In the genomic region with DNA sequence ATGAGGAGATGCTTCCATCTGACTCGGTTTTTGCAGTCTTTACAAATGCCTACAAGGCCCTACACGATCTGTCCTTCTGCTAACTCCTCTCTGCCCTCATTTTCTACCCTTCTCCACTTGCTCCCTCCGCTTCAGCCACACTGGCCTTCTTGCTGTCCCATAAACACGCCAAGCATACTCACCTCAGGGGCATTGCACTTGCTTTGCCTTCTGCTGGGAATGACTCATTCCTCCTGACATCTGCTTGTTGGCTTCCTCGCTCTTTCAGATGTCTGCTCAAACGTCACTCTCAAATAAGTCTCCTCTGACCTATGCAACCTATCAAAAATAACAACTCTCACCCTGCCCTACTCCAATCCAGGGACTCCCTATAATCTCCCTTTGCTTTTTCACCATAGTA, we compare ENCODE assay signal across 19 cellular contexts. TPM values are rescaled to one million over a fixed set of nuclear protein-coding genes. Genes with fewer than 3 reads are reported as not detected.
A peak's percentile ranks its signal among the peaks of the same experiment; 100 is the strongest.
DNase-seq lines count a peak whose midpoint lies in the region; ATAC-seq, FAIRE-seq and TF ChIP-seq lines count a peak whose summit lies in the region.
"Had no signal": no experiment of that assay in that cellular context is flagged by ENCODE, and none has a peak within 500 bp of the region (broad histone marks: within the 10 kb centered on the region; RNA-seq: fewer than 3 reads in every experiment).

No MANE protein-coding gene starts in this region.

- no peak for FAIRE-seq in astrocyte (lab: Jason Lieb, UNC)
- FAIRE-seq: GM12892, kidney had no signal

- no peak for TF ChIP-seq CTCF in HCT116 (IDR thresholded peaks at IDR 0.05 in 2 of 3, conservative IDR thresholded peaks at IDR 0.05 in 1 of 3; ENCODE audit: borderline replicate concordance in 1 of 3, insufficient read depth in 1 of 3, low read depth in 2 of 3, low read length in 2 of 3)
- TF ChIP-seq CTCF in astrocyte (IDR thresholded peaks at IDR 0.05; ENCODE audit: insufficient read depth, low read depth, low read length) = no peak
- TF ChIP-seq CTCF in foreskin keratinocyte (conservative IDR thresholded peaks at IDR 0.05) = no peak
- no peak for TF ChIP-seq CTCF in stomach (IDR thresholded peaks at IDR 0.05)

- H4K20me1 ChIP-seq in HCT116 (ENCODE audit: insufficient read depth) (no peaks in the 10 kb centered on the region), astrocyte (ENCODE audit: insufficient read depth, low read length) (no peaks in the 10 kb centered on the region)

- H3K27ac ChIP-seq in HCT116 (ENCODE audit: low read depth, low read length) (no peak overlapping the region), astrocyte (ENCODE audit: low read depth, low read length) (no peak overlapping the region), foreskin keratinocyte (no peak overlapping the region), stomach (no peak overlapping the region)
- H3K27ac ChIP-seq: ovary had no signal

- no peaks in the 10 kb centered on the region for H3K27me3 ChIP-seq in HCT116 (ENCODE audit: insufficient read depth, low read length)
- H3K27me3 ChIP-seq in astrocyte (ENCODE audit: insufficient read depth, low read length) = no peaks in the 10 kb centered on the region
- no peaks in the 10 kb centered on the region for H3K27me3 ChIP-seq in foreskin keratinocyte
- no peaks in the 10 kb centered on the region for H3K27me3 ChIP-seq in stomach
- H3K27me3 ChIP-seq: ovary had no signal

- intact Hi-C loops in HCT116 (cut with micrococcal nuclease) = no loop called here
- intact Hi-C loops in stomach (cut with DNase I; ENCODE audit: low total_unique reads) = no loop called here

- H3K36me3 ChIP-seq in HCT116 (ENCODE audit: control insufficient read depth in 1 of 2, insufficient read depth in 2 of 2, low read length in 2 of 2) = no peaks in the 10 kb centered on the region
- H3K36me3 ChIP-seq in astrocyte (ENCODE audit: insufficient read depth, low read length) = no peaks in the 10 kb centered on the region
- H3K36me3 ChIP-seq in stomach = no peaks in the 10 kb centered on the region
- H3K36me3 ChIP-seq: ovary had no signal

- H3K4me3 ChIP-seq in HCT116 (replicated peaks in 1 of 2; ENCODE audit: low read depth in 1 of 2, low read length in 2 of 2) (no peak overlapping the region), astrocyte (ENCODE audit: insufficient read depth, low read depth, low read length) (no peak overlapping the region), stomach (no peak overlapping the region)
- H3K4me3 ChIP-seq: ovary had no signal

- peaks cover 3% of the 10 kb centered on the region for H3K9me3 Mint-ChIP-seq in astrocyte (ENCODE audit: unreplicated experiment)

- H3K4me3 Mint-ChIP-seq in astrocyte (ENCODE audit: unreplicated experiment) = no peak overlapping the region

- no peak for TF ChIP-seq POLR2A in HCT116 (IDR thresholded peaks at IDR 0.05; ENCODE audit: borderline replicate concordance, extremely low read depth, insufficient read depth, insufficient read length)
- TF ChIP-seq POLR2A in stomach (IDR thresholded peaks at IDR 0.05) = no peak

- H3K79me2 ChIP-seq in HCT116 (ENCODE audit: insufficient read depth, low read length) = no peaks in the 10 kb centered on the region
- H3K79me2 ChIP-seq in astrocyte (ENCODE audit: insufficient read depth, low read length) = no peaks in the 10 kb centered on the region

- 85 to 89% (median 86%) methylated on average over 6 of the region's 6 CpGs for WGBS in stomach, 5 donors

- H2AFZ ChIP-seq in HCT116 (ENCODE audit: low read depth, low read length, poor library complexity, severe bottlenecking) (no peak overlapping the region), astrocyte (ENCODE audit: low read depth, low read length) (no peak overlapping the region)

- no peaks in the 10 kb centered on the region for H3K9me2 ChIP-seq in HCT116 (ENCODE audit: insufficient read depth)

- H3K4me2 ChIP-seq in HCT116 (ENCODE audit: low read length) (no peak overlapping the region), astrocyte (ENCODE audit: low read length) (no peak overlapping the region)

- peaks cover 4% of the 10 kb centered on the region for H3K4me1 Mint-ChIP-seq in astrocyte (ENCODE audit: low read depth, unreplicated experiment)

- H3K27me3 Mint-ChIP-seq in astrocyte (ENCODE audit: low read depth, unreplicated experiment) = no peaks in the 10 kb centered on the region

- RAD21 ChIA-PET in HCT116 (lab: Charles Lee; ENCODE audit: low non-redundant PET in 1 of 2, low total read pairs in 2 of 2, uncharacterized antibody in 2 of 2, unreplicated experiment in 2 of 2) = no interaction called here

- H3K36me3 Mint-ChIP-seq in astrocyte (ENCODE audit: low read depth, unreplicated experiment) = no peaks in the 10 kb centered on the region

- no peak overlapping the region for H3K27ac Mint-ChIP-seq in astrocyte (ENCODE audit: unreplicated experiment)

- peak; percentile 27 for DNase-seq in AG20443 (ENCODE audit: low spot score)
- DNase-seq in HCT116 (ENCODE audit: low read depth, low spot score) = no peak
- peak; percentile 31 for DNase-seq in astrocyte (ENCODE audit: low read depth)
- DNase-seq in foreskin keratinocyte = peak in 1 of 2 donors; percentile 35
- no peak for DNase-seq in stomach
- DNase-seq in mucosa of gallbladder (ENCODE audit: low spot score) = no peak
- no peak for DNase-seq in dedifferentiated amniotic fluid mesenchymal stem cell (ENCODE audit: extremely low spot score)
- DNase-seq in 8988T = no peak
- DNase-seq: activated CD4-positive, alpha-beta T cell treated with anti-CD3 and anti-CD28 coated beads, Interleukin-2, amount 50 U/mL, for 1 hour; anterior cingulate cortex; effector CD4-positive, alpha-beta T cell; kidney; MM.1S; NCI-H2081 treated with DMSO at 0.1 percent for 48 hours; NCI-H82; ovary had no signal

- ATAC-seq in HCT116 (0 out of 2 replicates have a peak, but pooled peaks have one; percentile 44), foreskin keratinocyte (peak; percentile 38)
- ATAC-seq: Right ventricle myocardium inferior had no signal

- POLR2A ChIA-PET in HCT116 (lab: Charles Lee) = no interaction called here

- H3K4me1 ChIP-seq in HCT116 (ENCODE audit: control insufficient read depth in 1 of 2, insufficient read depth in 2 of 2, low read length in 2 of 2) (peaks cover 0 to 11% of the 10 kb centered on the region in 2 experiments; a peak in 1 of 4 replicates), astrocyte (ENCODE audit: insufficient read depth, low read length) (peaks cover 2% of the 10 kb centered on the region), foreskin keratinocyte (no peaks in the 10 kb centered on the region), stomach (no peaks in the 10 kb centered on the region)

- H3K9me3 ChIP-seq in HCT116 (ENCODE audit: control insufficient read depth in 1 of 2, insufficient read depth in 1 of 2, low read depth in 1 of 2, low read length in 2 of 2) (no peaks in the 10 kb centered on the region), astrocyte (ENCODE audit: insufficient read depth, low read depth, low read length) (no peaks in the 10 kb centered on the region), stomach (no peaks in the 10 kb centered on the region)
- H3K9me3 ChIP-seq: ovary had no signal

- no peak for TF ChIP-seq RAD21 in HCT116 (IDR thresholded peaks at IDR 0.05; ENCODE audit: low read depth)

- CTCF ChIA-PET in HCT116 (lab: Charles Lee) = no interaction called here

- TF ChIP-seq EP300 in stomach (IDR thresholded peaks at IDR 0.05) = no peak

- BruUV-seq in HCT116 (replicated peaks; lab: Mats Ljungman, UMichigan) = no TSS peak

- H3K9ac ChIP-seq in HCT116 (ENCODE audit: low read length) = no peak overlapping the region
- no peak overlapping the region for H3K9ac ChIP-seq in astrocyte (ENCODE audit: low read length)

TF ChIP-seq in HCT116, 20 proteins besides CTCF, POLR2A, EP300 and RAD21 (continues in another document):
- TF ChIP-seq FOSL1 (IDR thresholded peaks at IDR 0.05; ENCODE audit: low read depth) = no peak

RNA-seq across cellular contexts. Expression of gene CDC25C, which starts 28.2 kb away (rescaled TPM):
- total RNA-seq in HCT116 (2021; ENCODE audit: unreplicated experiment) (19.3 TPM), astrocyte (1.6 and 1.7 TPM in 2 replicates), foreskin keratinocyte (7.9 and 9.4 TPM in 2 replicates), stomach (1 to 10 TPM in 2 of 5 donors, not detected in 3; 2.9 to 4.1 TPM), mucosa of gallbladder (0.37 TPM)
- 19.5 and 24.7 TPM in 2 replicates for polyA plus RNA-seq in HCT116 (2012)
- polyA plus RNA-seq in foreskin keratinocyte (6.9 and 7.8 TPM in 2 replicates), stomach (1 to 10 TPM in 1 of 3 donors, under 1 TPM in 2; 0.75 to 2.1 (median 0.92) TPM)

RNA-seq across cellular contexts. Expression of gene GFRA3, which starts 28.9 kb away (rescaled TPM):
- not detected for total RNA-seq in HCT116 (2021; ENCODE audit: unreplicated experiment)
- polyA plus RNA-seq in HCT116 (2012) = 0.07 TPM in 1 of 2 replicates, not detected in the other
- total RNA-seq in astrocyte = 0.16 TPM in 1 of 2 replicates, not detected in the other
- not detected in 2 replicates for total RNA-seq in foreskin keratinocyte
- polyA plus RNA-seq in foreskin keratinocyte = not detected in 2 replicates
- 1 to 10 TPM in 1 of 5 donors, under 1 TPM in 1, not detected in 3; 0.55 to 4.1 TPM for total RNA-seq in stomach
- 1 to 10 TPM; 1.5 to 2.0 (median 1.8) TPM for polyA plus RNA-seq in stomach
- total RNA-seq in mucosa of gallbladder = 2.2 TPM
- total RNA-seq: glomerular endothelial cell had no signal

RNA-seq across cellular contexts. Expression of gene FAM53C, which starts 34.7 kb away (rescaled TPM):
- 36.4 TPM for total RNA-seq in HCT116 (2021; ENCODE audit: unreplicated experiment)
- 22.3 and 25.1 TPM in 2 replicates for polyA plus RNA-seq in HCT116 (2012)
- total RNA-seq in astrocyte = 43.8 and 46.6 TPM in 2 replicates
- 23.6 and 25.1 TPM in 2 replicates for total RNA-seq in foreskin keratinocyte
- polyA plus RNA-seq in foreskin keratinocyte = 11.7 and 12.8 TPM in 2 replicates
- 10 to 100 TPM in 4 of 5 donors, under 1 TPM in 1; 0.29 to 43.3 (median 26.8) TPM for total RNA-seq in stomach
- polyA plus RNA-seq in stomach = 10 to 100 TPM in 1 of 3 donors, 1 to 10 TPM in 2; 7.0 to 13.4 (median 8.7) TPM
- total RNA-seq in mucosa of gallbladder = 29.2 TPM

RNA-seq across cellular contexts. Expression of gene KDM3B, which starts 49.1 kb away (rescaled TPM):
- total RNA-seq in HCT116 (2021; ENCODE audit: unreplicated experiment) = 65.1 TPM
- polyA plus RNA-seq in HCT116 (2012) = 33.8 and 41.9 TPM in 2 replicates
- 46.6 and 48.6 TPM in 2 replicates for total RNA-seq in astrocyte
- total RNA-seq in foreskin keratinocyte = 48.3 and 49.0 TPM in 2 replicates
- polyA plus RNA-seq in foreskin keratinocyte = 12.5 and 15.7 TPM in 2 replicates
- total RNA-seq in stomach = 100 to 1,000 TPM in 1 of 5 donors, 10 to 100 TPM in 4; 47.1 to 107 (median 62.6) TPM
- polyA plus RNA-seq in stomach = 10 to 100 TPM; 12.6 to 20.8 (median 15.6) TPM
- 65.8 TPM for total RNA-seq in mucosa of gallbladder

Comparison
In these comparisons a context has a peak if more than half of its experiments do, and no peak if none do; other contexts are left out.
1. DNase-seq: peak in AG20443 (single experiment) and astrocyte (single experiment); none in HCT116 (single experiment), stomach (single experiment), mucosa of gallbladder (single experiment), dedifferentiated amniotic fluid mesenchymal stem cell (single experiment) and 8988T (single experiment).